1 cellular context compared by ENCODE assay signal in the genomic region with DNA sequence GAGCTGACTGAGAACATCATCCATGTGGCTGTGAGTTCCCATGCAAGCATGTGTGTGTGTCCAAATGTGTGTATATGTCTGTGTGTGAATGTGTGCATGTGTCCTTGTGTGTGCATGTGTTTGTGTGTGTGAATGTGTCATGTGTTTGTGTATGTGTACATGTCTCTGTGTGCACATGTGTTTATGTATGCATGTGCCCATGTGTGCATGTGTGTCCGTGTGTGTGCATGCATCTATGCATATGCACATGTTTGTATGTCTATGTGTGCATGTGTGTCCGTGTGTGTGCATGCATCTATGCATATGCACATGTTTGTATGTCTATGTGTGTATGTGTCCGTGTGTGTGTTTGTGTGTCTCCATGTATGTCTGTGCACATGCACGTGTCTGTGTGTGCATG.
TF ChIP-seq lines count a peak whose summit lies in the region.

No MANE protein-coding gene starts in this region.

TF ChIP-seq in GM12878, 131 proteins besides CTCF, POLR2A, EP300 and RAD21:
- TF ChIP-seq HDGF (IDR thresholded peaks at IDR 0.05), result 0 out of 2 replicates have a peak, but pooled peaks have one; percentile 34
- TF ChIP-seq BRCA1 (IDR thresholded peaks at IDR 0.05; ENCODE audit: low read depth, low read length), result no peak
- TF ChIP-seq, protein P1, sequence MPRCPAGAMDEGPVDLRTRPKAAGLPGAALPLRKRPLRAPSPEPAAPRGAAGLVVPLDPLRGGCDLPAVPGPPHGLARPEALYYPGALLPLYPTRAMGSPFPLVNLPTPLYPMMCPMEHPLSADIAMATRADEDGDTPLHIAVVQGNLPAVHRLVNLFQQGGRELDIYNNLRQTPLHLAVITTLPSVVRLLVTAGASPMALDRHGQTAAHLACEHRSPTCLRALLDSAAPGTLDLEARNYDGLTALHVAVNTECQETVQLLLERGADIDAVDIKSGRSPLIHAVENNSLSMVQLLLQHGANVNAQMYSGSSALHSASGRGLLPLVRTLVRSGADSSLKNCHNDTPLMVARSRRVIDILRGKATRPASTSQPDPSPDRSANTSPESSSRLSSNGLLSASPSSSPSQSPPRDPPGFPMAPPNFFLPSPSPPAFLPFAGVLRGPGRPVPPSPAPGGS (IDR thresholded peaks at IDR 0.05; ENCODE audit: borderline replicate concordance, insufficient read depth, low read depth, low read length, poor library complexity, severe bottlenecking), result peak; percentile 18
- TF ChIP-seq, protein P2, sequence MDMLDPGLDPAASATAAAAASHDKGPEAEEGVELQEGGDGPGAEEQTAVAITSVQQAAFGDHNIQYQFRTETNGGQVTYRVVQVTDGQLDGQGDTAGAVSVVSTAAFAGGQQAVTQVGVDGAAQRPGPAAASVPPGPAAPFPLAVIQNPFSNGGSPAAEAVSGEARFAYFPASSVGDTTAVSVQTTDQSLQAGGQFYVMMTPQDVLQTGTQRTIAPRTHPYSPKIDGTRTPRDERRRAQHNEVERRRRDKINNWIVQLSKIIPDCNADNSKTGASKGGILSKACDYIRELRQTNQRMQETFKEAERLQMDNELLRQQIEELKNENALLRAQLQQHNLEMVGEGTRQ (IDR thresholded peaks at IDR 0.05; ENCODE audit: borderline replicate concordance, low read depth, low read length), result no peak
- TF ChIP-seq PAX8 (IDR thresholded peaks at IDR 0.05), result no peak
